In genomic region chr13:37263881-37264280, GRCh38 we compare ENCODE assay signal across 30 cellular contexts.
"Had no signal": no experiment of that assay in that cellular context is flagged by ENCODE, and none has a peak within 500 bp of the region (broad histone marks: within the 10 kb centered on the region; RNA-seq: fewer than 3 reads in every experiment).

No MANE protein-coding gene starts in this region.

- ATAC-seq: activated CD8-positive, alpha-beta T cell treated with anti-CD3 and anti-CD28 coated beads for 36 hours; PC-3; Right ventricle myocardium inferior had no signal

- H3K4me1 Mint-ChIP-seq: activated CD4-positive, alpha-beta T cell treated with anti-CD3 and anti-CD28 coated beads, Interleukin-2, amount 10 ng/mL, durations not matched to agents 24 days and 14 days; activated naive CD4-positive, alpha-beta T cell treated with anti-CD3 and anti-CD28 coated beads, Interleukin-2, amount 50 U/mL, for 24 hours; activated naive CD8-positive, alpha-beta T cell treated with anti-CD3 and anti-CD28 coated beads, Interleukin-2, amount 10 ng/mL, durations not matched to agents 7 days and 5 days had no signal

- H3K36me3 ChIP-seq: ascending aorta, cardiac muscle cell, WERI-Rb-1 had no signal

- H3K36me3 Mint-ChIP-seq: activated naive CD4-positive, alpha-beta T cell treated with anti-CD3 and anti-CD28 coated beads, Interleukin-2, amount 50 U/mL, for 24 hours; activated naive CD8-positive, alpha-beta T cell treated with anti-CD3 and anti-CD28 coated beads, Interleukin-2, amount 10 ng/mL, durations not matched to agents 7 days and 5 days had no signal

- FAIRE-seq: RCC 7860 had no signal

- DNase-seq: activated CD4-positive, alpha-beta T cell treated with anti-CD3 and anti-CD28 coated beads, Interleukin-2, amount 10 ng/mL, durations not matched to agents 24 days and 14 days; activated CD4-positive, alpha-beta T cell treated with anti-CD3 and anti-CD28 coated beads, Interleukin-2, amount 50 U/mL, for 4 hours; activated CD8-positive, alpha-beta T cell treated with anti-CD3 and anti-CD28 coated beads for 36 hours; activated gamma-delta T cell; activated naive CD4-positive, alpha-beta T cell treated with Interleukin-2 at 50 U/mL for 16 hours; activated naive CD8-positive, alpha-beta T cell treated with anti-CD3 and anti-CD28 coated beads, Interleukin-2, amount 10 ng/mL, durations not matched to agents 7 days and 5 days; activated T-cell treated with anti-CD3 and anti-CD28 coated beads, Interleukin-2, amount 50 U/mL, for 24 hours; amygdala; Karpas-422; KBM-7; NCI-H1105; NCI-H1417 treated with DMSO at 0.1 percent for 48 hours; NCI-H187 treated with DMSO at 0.1 percent for 48 hours; NCI-H2081; NCI-H345; NCI-H524 treated with DMSO at 0.1 percent for 48 hours; PC-3; SIG-M5; SW 1271; T-helper 1 cell; T-helper 2 cell; T-helper 9 cell; WERI-Rb-1 had no signal

- H3K27me3 ChIP-seq: ascending aorta, cardiac muscle cell had no signal

- H3K4me1 ChIP-seq: ascending aorta had no signal

- H3K27me3 Mint-ChIP-seq: activated CD4-positive, alpha-beta T cell treated with anti-CD3 and anti-CD28 coated beads, Interleukin-2, amount 10 ng/mL, durations not matched to agents 24 days and 14 days; activated CD8-positive, alpha-beta T cell treated with anti-CD3 and anti-CD28 coated beads for 36 hours; activated naive CD4-positive, alpha-beta T cell treated with anti-CD3 and anti-CD28 coated beads, Interleukin-2, amount 50 U/mL, for 24 hours; activated naive CD8-positive, alpha-beta T cell treated with anti-CD3 and anti-CD28 coated beads, Interleukin-2, amount 10 ng/mL, durations not matched to agents 7 days and 5 days; activated T-cell treated with anti-CD3 and anti-CD28 coated beads, Interleukin-2, amount 50 U/mL, for 24 hours had no signal

- H3K27ac Mint-ChIP-seq: activated CD4-positive, alpha-beta T cell treated with anti-CD3 and anti-CD28 coated beads, Interleukin-2, amount 10 ng/mL, durations not matched to agents 24 days and 14 days; activated CD8-positive, alpha-beta T cell treated with anti-CD3 and anti-CD28 coated beads for 36 hours; activated naive CD4-positive, alpha-beta T cell treated with anti-CD3 and anti-CD28 coated beads, Interleukin-2, amount 50 U/mL, for 24 hours; activated naive CD8-positive, alpha-beta T cell treated with anti-CD3 and anti-CD28 coated beads, Interleukin-2, amount 10 ng/mL, durations not matched to agents 7 days and 5 days; activated T-cell treated with anti-CD3 and anti-CD28 coated beads, Interleukin-2, amount 50 U/mL, for 24 hours; activated T-helper 2 cell treated with anti-CD3 and anti-CD28 coated beads, Interferon-gamma antibody, Interleukin-2, Interleukin-4, amounts not matched to agents 10 μg/mL and 5 μg/mL and 100 μg/mL, durations not matched to agents 14 hours and 24 hours and 36 hours had no signal

- H3K4me3 ChIP-seq: ascending aorta, cardiac muscle cell had no signal

- H3K4me3 Mint-ChIP-seq: activated CD4-positive, alpha-beta T cell treated with anti-CD3 and anti-CD28 coated beads, Interleukin-2, amount 10 ng/mL, durations not matched to agents 24 days and 14 days; activated CD8-positive, alpha-beta T cell treated with anti-CD3 and anti-CD28 coated beads for 36 hours; activated naive CD4-positive, alpha-beta T cell treated with anti-CD3 and anti-CD28 coated beads, Interleukin-2, amount 50 U/mL, for 24 hours; activated naive CD8-positive, alpha-beta T cell treated with anti-CD3 and anti-CD28 coated beads, Interleukin-2, amount 10 ng/mL, durations not matched to agents 7 days and 5 days; activated T-cell treated with anti-CD3 and anti-CD28 coated beads, Interleukin-2, amount 50 U/mL, for 24 hours had no signal

- H3K27ac ChIP-seq: ascending aorta, cardiac muscle cell, RWPE1, WERI-Rb-1 had no signal
